Comparison of ENCODE assay signal across 10 cellular contexts in the genomic region with DNA sequence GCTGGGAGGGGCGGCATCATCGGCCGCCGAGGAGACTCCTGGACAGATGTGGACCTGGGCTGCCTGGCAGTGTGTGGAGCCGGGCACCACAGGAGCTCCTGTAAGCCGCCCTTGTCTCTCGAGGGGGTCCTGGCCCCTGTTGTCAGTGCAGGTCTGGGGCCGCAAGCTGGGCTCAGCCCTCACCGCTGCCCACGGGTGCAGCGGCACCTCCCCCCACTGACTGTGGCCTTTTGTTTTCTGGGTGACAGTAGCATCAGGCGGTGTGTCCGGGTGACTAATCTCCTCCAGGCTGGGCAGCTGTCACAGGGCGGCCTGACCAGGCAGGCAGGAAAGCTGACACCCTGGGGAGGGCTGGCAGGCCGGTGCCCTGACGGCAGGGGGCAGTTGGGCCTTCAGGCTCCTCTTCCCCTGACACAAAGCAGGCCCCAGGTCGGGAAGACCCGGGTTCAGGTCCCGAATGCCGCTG. TPM values are rescaled to one million over a fixed set of nuclear protein-coding genes. Genes with fewer than 3 reads are reported as not detected.
DNase-seq lines count a peak whose midpoint lies in the region; ATAC-seq and TF ChIP-seq lines count a peak whose summit lies in the region.
"Had no signal": no experiment of that assay in that cellular context is flagged by ENCODE, and none has a peak within 500 bp of the region (broad histone marks: within the 10 kb centered on the region; RNA-seq: fewer than 3 reads in every experiment).

No MANE protein-coding gene starts in this region.

- no peak overlapping the region for H3K27ac Mint-ChIP-seq in glutamatergic neuron (ENCODE audit: unreplicated experiment)

- no peak for ATAC-seq in GM19455 (IDR thresholded peaks at IDR 0.05; ENCODE audit: unreplicated experiment)
- no peak for ATAC-seq in GM19463 (IDR thresholded peaks at IDR 0.05; ENCODE audit: unreplicated experiment)
- ATAC-seq in GM19452 (IDR thresholded peaks at IDR 0.05; ENCODE audit: unreplicated experiment): no peak

- H3K9me3 Mint-ChIP-seq in glutamatergic neuron (ENCODE audit: unreplicated experiment): peaks cover 5% of the 10 kb centered on the region
- H3K9me3 Mint-ChIP-seq: nephron had no signal

- peaks cover 27% of the 10 kb centered on the region for H3K4me1 Mint-ChIP-seq in glutamatergic neuron (ENCODE audit: low read depth, unreplicated experiment)

- no peak for TF ChIP-seq CTCF in glutamatergic neuron (IDR thresholded peaks at IDR 0.05; ENCODE audit: partially characterized antibody, unreplicated experiment)

- DNase-seq in EH (ENCODE audit: low read depth): peak; percentile 69
- peak; percentile 63 for DNase-seq in T1000 (lab: John Stamatoyannopoulos, UW)
- peak; percentile 39 for DNase-seq in glutamatergic neuron
- peak; percentile 60 for DNase-seq in retina
- DNase-seq in stimulated activated CD4-positive, alpha-beta T cell treated with anti-CD3 and anti-CD28 coated beads, Interleukin-4, amount 100 ng/mL, for 4 hours: no peak
- DNase-seq: KG1 had no signal

- H3K4me3 Mint-ChIP-seq in glutamatergic neuron (ENCODE audit: unreplicated experiment): no peak overlapping the region

- peaks cover 6% of the 10 kb centered on the region for H3K27me3 Mint-ChIP-seq in glutamatergic neuron (ENCODE audit: unreplicated experiment)

- H3K36me3 Mint-ChIP-seq in glutamatergic neuron (ENCODE audit: unreplicated experiment): no peaks in the 10 kb centered on the region

RNA-seq across cellular contexts. Expression of gene DGKZ, which starts 16.2 kb away (rescaled TPM):
- total RNA-seq in glutamatergic neuron (ENCODE audit: unreplicated experiment): 60.9 TPM

RNA-seq across cellular contexts. Expression of gene MDK, which starts 18.0 kb away (rescaled TPM):
- 846 TPM for total RNA-seq in glutamatergic neuron (ENCODE audit: unreplicated experiment)

RNA-seq across cellular contexts. Expression of gene CHRM4, which starts 28.1 kb away (rescaled TPM):
- 8.5 TPM for total RNA-seq in glutamatergic neuron (ENCODE audit: unreplicated experiment)

Comparison
In these comparisons a context has a peak if more than half of its experiments do, and no peak if none do; other contexts are left out.
1. DNase-seq: peak in EH (single experiment), T1000 (single experiment), glutamatergic neuron (single experiment) and retina (single experiment); none in stimulated activated CD4-positive, alpha-beta T cell treated with anti-CD3 and anti-CD28 coated beads, Interleukin-4, amount 100 ng/mL, for 4 hours (0 of 2).